In genomic region chr1:217021400-217021799, GRCh38 we compare ENCODE assay signal across 23 cellular contexts.
"Had no signal": no experiment of that assay in that cellular context is flagged by ENCODE, and none has a peak within 500 bp of the region (broad histone marks: within the 10 kb centered on the region; RNA-seq: fewer than 3 reads in every experiment).

No MANE protein-coding gene starts in this region.

- FAIRE-seq: HepG2 had no signal

- H3K27ac ChIP-seq: PC-9, Peyer's patch, SJSA1, SK-N-MC had no signal

- H3K36me3 ChIP-seq: MG63, Peyer's patch, SJSA1 had no signal

- ATAC-seq: HepG2, Right ventricle myocardium inferior had no signal

- H3K9me3 ChIP-seq: MG63, Peyer's patch, SJSA1 had no signal

- H3K4me3 ChIP-seq: MG63, PC-9, Peyer's patch, SJSA1, SK-N-MC had no signal

- H3K4me1 ChIP-seq: Peyer's patch, SJSA1 had no signal

- H3K27me3 ChIP-seq: MG63, Peyer's patch, SJSA1 had no signal

- DNase-seq: IMR-90, Karpas-422, KG1, MG63, NCI-H1092, NCI-H1417 treated with DMSO at 0.1 percent for 48 hours, NCI-H146, NCI-H1694 treated with DMSO at 0.1 percent for 48 hours, NCI-H1930, NCI-H2081, NCI-H2107, NCI-H2227 treated with DMSO at 0.1 percent for 48 hours, NCI-H524, NCI-H526 treated with DMSO at 0.1 percent for 48 hours, NCI-H748 treated with DMSO at 0.1 percent for 48 hours, OCI-M1, PC-9, Peyer's patch, SIG-M5 had no signal
